In genomic region chr2:86672027-86672545, GRCh38 we compare ENCODE assay signal across 22 cellular contexts. TPM values are rescaled to one million over a fixed set of nuclear protein-coding genes. Genes with fewer than 3 reads are reported as not detected.
DNase-seq lines count a peak whose midpoint lies in the region; ATAC-seq, FAIRE-seq and TF ChIP-seq lines count a peak whose summit lies in the region.
"Had no signal": no experiment of that assay in that cellular context is flagged by ENCODE, and none has a peak within 500 bp of the region (broad histone marks: within the 10 kb centered on the region; RNA-seq: fewer than 3 reads in every experiment).

No MANE protein-coding gene starts in this region.

- POLR2A ChIA-PET in HepG2 (lab: Yijun Ruan, JAX) = no interaction called here
- POLR2A ChIA-PET in activated CD4-positive, alpha-beta memory T cell treated with anti-CD3 and anti-CD28 coated beads, Interleukin-2, amount 10 ng/mL, durations not matched to agents 7 days and 5 days (lab: Charles Lee) = no interaction called here

- H3K27ac Mint-ChIP-seq in activated CD4-positive, alpha-beta memory T cell treated with anti-CD3 and anti-CD28 coated beads, Interleukin-2, amount 10 ng/mL, durations not matched to agents 7 days and 5 days = no peak overlapping the region
- H3K27ac Mint-ChIP-seq: CD4-positive, alpha-beta memory T cell had no signal

- peak; percentile 46 for ATAC-seq in Right ventricle myocardium superior (ENCODE audit: poor library complexity)
- peak in 3 of 4 donors; percentile 27 to 43 (median 28) for ATAC-seq in heart left ventricle
- ATAC-seq in HepG2 = no peak

- TF ChIP-seq POLR2A in heart left ventricle (IDR thresholded peaks at IDR 0.05) (no peak), HepG2 (IDR thresholded peaks at IDR 0.05; ENCODE audit: insufficient read depth in 1 of 2, low read depth in 2 of 2, low read length in 2 of 2) (no peak)

- peaks cover 0 to 29% (median 9%) of the 10 kb centered on the region in 12 donors for H3K4me1 ChIP-seq in heart left ventricle
- peaks cover 34% of the 10 kb centered on the region for H3K4me1 ChIP-seq in HepG2 (ENCODE audit: insufficient read depth, low read length)
- H3K4me1 ChIP-seq in kidney (ENCODE audit: control insufficient read depth in 1 of 2, insufficient read depth in 1 of 2, low read depth in 1 of 2, low read length in 2 of 2) = peaks cover 2 to 4% of the 10 kb centered on the region in 2 donors
- H3K4me1 ChIP-seq: BLaER1, SJSA1 had no signal

- DNase-seq in Right ventricle myocardium superior (no peak), cardiac septum (ENCODE audit: low spot score) (no peak), heart left ventricle (no peak), HepG2 (ENCODE audit: low spot score) (no peak), kidney (no peak), Ammon's horn (ENCODE audit: low spot score) (no peak), DMS79 treated with DMSO at 0.1 percent for 48 hours (lab: John Stamatoyannopoulos, UW) (no peak)
- DNase-seq in activated CD4-positive, alpha-beta memory T cell treated with anti-CD3 and anti-CD28 coated beads, Interleukin-2, amount 10 ng/mL, durations not matched to agents 7 days and 5 days = no peak
- DNase-seq: CD4-positive, alpha-beta memory T cell; DMS153; KG1; NCI-H1417; NCI-H187; NCI-H526 treated with DMSO at 0.1 percent for 48 hours; PC-9 had no signal

- TF ChIP-seq CTCF in heart left ventricle (IDR thresholded peaks at IDR 0.05) = no peak
- TF ChIP-seq CTCF in HepG2 (CRISPR knock-in tag; IDR thresholded peaks at IDR 0.05) = no peak
- no peak for TF ChIP-seq CTCF in kidney (IDR thresholded peaks at IDR 0.05; ENCODE audit: borderline replicate concordance, extremely low read depth, insufficient read depth)

- H3K4me1 Mint-ChIP-seq in activated CD4-positive, alpha-beta memory T cell treated with anti-CD3 and anti-CD28 coated beads, Interleukin-2, amount 10 ng/mL, durations not matched to agents 7 days and 5 days = no peaks in the 10 kb centered on the region
- H3K4me1 Mint-ChIP-seq: CD4-positive, alpha-beta memory T cell had no signal

- no peak for TF ChIP-seq RAD21 in HepG2 (CRISPR knock-in tag; IDR thresholded peaks at IDR 0.05)

- WGBS in heart left ventricle, 4 donors = 77 to 85% (median 83%) methylated on average over 3 of the region's 3 CpGs
- 93% methylated on average over 3 of the region's 3 CpGs for WGBS in HepG2 (ENCODE audit: low lambda C conversion rate)

- TF ChIP-seq EP300 in HepG2 (IDR thresholded peaks at IDR 0.05; ENCODE audit: low read depth in 2 of 2, low read length in 2 of 2) (no peak), HepG2 (CRISPR knock-in tag; IDR thresholded peaks at IDR 0.05; ENCODE audit: borderline replicate concordance) (no peak)

- no TSS peak for BruUV-seq in HepG2 (replicated peaks; lab: Mats Ljungman, UMichigan)

- peak overlapping the region in 7 of 12 donors; percentile 31 to 48 (median 38) for H3K27ac ChIP-seq in heart left ventricle
- no peak overlapping the region for H3K27ac ChIP-seq in HepG2 (ENCODE audit: extremely low read length, insufficient read depth, low read length)
- H3K27ac ChIP-seq in kidney (ENCODE audit: low read depth in 2 of 2, low read length in 2 of 2) = no peak overlapping the region
- H3K27ac ChIP-seq: BLaER1, PC-9, RWPE1, SJSA1 had no signal

- in situ Hi-C loops in HepG2 (cut with HindIII; ENCODE audit: extremely low pct_ligation_motif_present, low pct_unique_long_range_greater_than_20kb) = loop anchor here (10.0 kb wide), 1 partner anchor 47 kb away; the partner anchor contains the start of gene RNF103

- H3K9ac ChIP-seq in HepG2 (ENCODE audit: insufficient read depth, low read depth, low read length) = no peak overlapping the region
- no peak overlapping the region for H3K9ac ChIP-seq in kidney (ENCODE audit: low read length in 2 of 2)
- H3K9ac ChIP-seq: BLaER1 had no signal

- intact Hi-C loops in Right ventricle myocardium superior (cut with DNase I) (no loop called here), cardiac septum (cut with DNase I) (loop anchor here (10.0 kb wide), 1 partner anchor 47 kb away; the partner anchor contains the start of gene RNF103), heart left ventricle (cut with DNase I) (loop anchor here in 2 of 10 donors (10.0 kb wide), 1 partner anchor 47 kb away; the partner anchor contains the start of gene RNF103 (in 2 of the 2)), HepG2 (cut with micrococcal nuclease; ENCODE audit: unreplicated experiment) (loop anchor here (5.0 kb wide), 1 partner anchor 35 kb away; no protein-coding TSS in a partner anchor), kidney (cut with DNase I) (no loop called here)

- no peak overlapping the region for H3K4me3 Mint-ChIP-seq in activated CD4-positive, alpha-beta memory T cell treated with anti-CD3 and anti-CD28 coated beads, Interleukin-2, amount 10 ng/mL, durations not matched to agents 7 days and 5 days
- H3K4me3 Mint-ChIP-seq: CD4-positive, alpha-beta memory T cell had no signal

- H3K4me3 ChIP-seq in heart left ventricle (no peak overlapping the region), HepG2 (replicated peaks in 1 of 3; ENCODE audit: insufficient read depth in 1 of 3, low read depth in 2 of 3, low read length in 3 of 3) (no peak overlapping the region), kidney (ENCODE audit: low read length in 2 of 2) (no peak overlapping the region)
- H3K4me3 ChIP-seq: BLaER1, PC-9, SJSA1 had no signal

- no peak overlapping the region for H3K4me2 ChIP-seq in HepG2 (ENCODE audit: low read depth, low read length)
- H3K4me2 ChIP-seq: BLaER1 had no signal

- no peaks in the 10 kb centered on the region for H3K27me3 Mint-ChIP-seq in activated CD4-positive, alpha-beta memory T cell treated with anti-CD3 and anti-CD28 coated beads, Interleukin-2, amount 10 ng/mL, durations not matched to agents 7 days and 5 days
- H3K27me3 Mint-ChIP-seq: CD4-positive, alpha-beta memory T cell had no signal

- H3K79me2 ChIP-seq in HepG2 (ENCODE audit: insufficient read depth, low read length) = no peaks in the 10 kb centered on the region

- H3K36me3 ChIP-seq in heart left ventricle = no peaks in the 10 kb centered on the region
- H3K36me3 ChIP-seq in HepG2 (replicated peaks in 1 of 2; ENCODE audit: control insufficient read depth in 1 of 2, insufficient read depth in 2 of 2, low read length in 2 of 2) = no peaks in the 10 kb centered on the region
- H3K36me3 ChIP-seq in kidney (ENCODE audit: control insufficient read depth in 1 of 2, insufficient read depth in 2 of 2, low read length in 2 of 2) = no peaks in the 10 kb centered on the region
- H3K36me3 ChIP-seq: SJSA1 had no signal

- H2AFZ ChIP-seq in HepG2 (ENCODE audit: low read length) = no peak overlapping the region
- H2AFZ ChIP-seq: PC-9 had no signal

- H3K9me3 Mint-ChIP-seq in activated CD4-positive, alpha-beta memory T cell treated with anti-CD3 and anti-CD28 coated beads, Interleukin-2, amount 10 ng/mL, durations not matched to agents 7 days and 5 days = no peaks in the 10 kb centered on the region

- H3K9me3 ChIP-seq in heart left ventricle (peaks cover 0 to 3% (median 0%) of the 10 kb centered on the region in 12 donors), HepG2 (ENCODE audit: low read length) (no peaks in the 10 kb centered on the region), kidney (ENCODE audit: control insufficient read depth in 1 of 2, low read length in 2 of 2) (no peaks in the 10 kb centered on the region)
- H3K9me3 ChIP-seq: SJSA1 had no signal

- FAIRE-seq in HepG2 (lab: Jason Lieb, UNC) = no peak
- no peak for FAIRE-seq in kidney (lab: Jason Lieb, UNC)
- FAIRE-seq: A204.1, GM12891, GM19239, H1 had no signal

- no peaks in the 10 kb centered on the region for H3K36me3 Mint-ChIP-seq in activated CD4-positive, alpha-beta memory T cell treated with anti-CD3 and anti-CD28 coated beads, Interleukin-2, amount 10 ng/mL, durations not matched to agents 7 days and 5 days (ENCODE audit: low read depth)

- CTCF ChIA-PET in HepG2 (lab: Yijun Ruan, JAX; ENCODE audit: low intra/inter-chr PET ratio, low total read pairs) = no interaction called here
- CTCF ChIA-PET in activated CD4-positive, alpha-beta memory T cell treated with anti-CD3 and anti-CD28 coated beads, Interleukin-2, amount 10 ng/mL, durations not matched to agents 7 days and 5 days (lab: Charles Lee) = no interaction called here

- no peaks in the 10 kb centered on the region for H4K20me1 ChIP-seq in HepG2 (ENCODE audit: insufficient read depth, low read length)
- H4K20me1 ChIP-seq: BLaER1 had no signal

- H3K27me3 ChIP-seq in heart left ventricle (no peaks in the 10 kb centered on the region), HepG2 (ENCODE audit: control insufficient read depth in 1 of 2, insufficient read depth in 2 of 2, low read length in 2 of 2) (no peaks in the 10 kb centered on the region)
- H3K27me3 ChIP-seq: BLaER1, SJSA1 had no signal

RNA-seq across cellular contexts. Expression of gene RMND5A, which starts 48.0 kb away (rescaled TPM):
- 96.0 TPM for total RNA-seq in Right ventricle myocardium superior
- 96.6 TPM for total RNA-seq in cardiac septum
- 100 to 1,000 TPM in 4 of 9 donors, 10 to 100 TPM in 5; 56.2 to 148 (median 91.7) TPM for total RNA-seq in heart left ventricle
- polyA plus RNA-seq in heart left ventricle = 10 to 100 TPM; 29.9 to 62.6 TPM
- total RNA-seq in HepG2 (2016; rRNA removed; fragmentation: Illumina TruSeq; extraction: Trizol) = 66.4 and 108 TPM in 2 replicates
- 6.8 and 8.0 TPM in 2 replicates for total RNA-seq in HepG2 (2016; cell fraction: cytosol; rRNA removed; fragmentation: Illumina TruSeq; extraction: Trizol; ENCODE audit: low read depth)
- total RNA-seq in HepG2 (2016; cell fraction: insoluble cytoplasmic fraction; rRNA removed; fragmentation: Illumina TruSeq; extraction: Trizol) = 66.9 and 102 TPM in 2 replicates
- 26.4 and 27.1 TPM in 2 replicates for total RNA-seq in HepG2 (2016; cell fraction: membrane; rRNA removed; fragmentation: Illumina TruSeq; extraction: Trizol)
- 37.8 and 39.3 TPM in 2 replicates for total RNA-seq in HepG2 (2016; cell fraction: nucleus; rRNA removed; fragmentation: Illumina TruSeq; extraction: Trizol)
- polyA plus RNA-seq in HepG2 (2011; rRNA removed) = 27.3 and 31.0 TPM in 2 replicates
- 23.0 and 32.3 TPM in 2 replicates for polyA plus RNA-seq in HepG2 (2011; cell fraction: cytosol; rRNA removed)
- 13.2 and 16.8 TPM in 2 replicates for polyA plus RNA-seq in HepG2 (2011; cell fraction: nucleus; rRNA removed)
- 32.6 and 37.2 TPM in 2 replicates for polyA plus RNA-seq in HepG2 (2012)
- polyA plus RNA-seq in HepG2 (2016; cell fraction: cytosol; fragmentation: Illumina TruSeq; extraction: Trizol; ENCODE audit: low read depth) = 2.5 and 3.5 TPM in 2 replicates
- 62.4 and 63.9 TPM in 2 replicates for polyA plus RNA-seq in HepG2 (2016; cell fraction: insoluble cytoplasmic fraction; fragmentation: Illumina TruSeq; extraction: Trizol; ENCODE audit: low read depth)
- polyA plus RNA-seq in HepG2 (2016; cell fraction: membrane; fragmentation: Illumina TruSeq; extraction: Trizol; ENCODE audit: low read depth) = 11.9 and 14.5 TPM in 2 replicates
- polyA plus RNA-seq in HepG2 (2016; cell fraction: nucleus; fragmentation: Illumina TruSeq; extraction: Trizol; ENCODE audit: insufficient read depth, low read depth) = 27.7 and 40.2 TPM in 2 replicates
- polyA minus RNA-seq in HepG2 (2011; rRNA and poly(A)+ RNA removed; ENCODE audit: low replicate concordance) = 70.4 and 98.0 TPM in 2 replicates
- polyA minus RNA-seq in HepG2 (2011; cell fraction: cytosol; rRNA and poly(A)+ RNA removed) = 69.4 and 79.3 TPM in 2 replicates
- 46.7 and 61.4 TPM in 2 replicates for polyA minus RNA-seq in HepG2 (2011; cell fraction: nucleus; rRNA and poly(A)+ RNA removed)
- 33.6 TPM for total RNA-seq in kidney
- 13.9 TPM for polyA plus RNA-seq in kidney (ENCODE audit: insufficient read depth, low read depth, low replicate concordance)
- total RNA-seq in activated CD4-positive, alpha-beta memory T cell treated with anti-CD3 and anti-CD28 coated beads, Interleukin-2, amount 10 ng/mL, durations not matched to agents 7 days and 5 days = 10 to 100 TPM; 27.5 to 29.6 TPM

RNA-seq across cellular contexts. Expression of gene RNF103, which starts 48.4 kb away (rescaled TPM):
- total RNA-seq in Right ventricle myocardium superior = 51.7 TPM
- total RNA-seq in cardiac septum = 63.4 TPM
- total RNA-seq in heart left ventricle = 10 to 100 TPM; 37.9 to 75.4 (median 55.3) TPM
- 10 to 100 TPM; 28.8 to 50.2 TPM for polyA plus RNA-seq in heart left ventricle
- total RNA-seq in HepG2 (2016; rRNA removed; fragmentation: Illumina TruSeq; extraction: Trizol) = 12.6 and 19.8 TPM in 2 replicates
- total RNA-seq in HepG2 (2016; cell fraction: cytosol; rRNA removed; fragmentation: Illumina TruSeq; extraction: Trizol; ENCODE audit: low read depth) = 1.5 and 1.9 TPM in 2 replicates
- 11.0 and 21.0 TPM in 2 replicates for total RNA-seq in HepG2 (2016; cell fraction: insoluble cytoplasmic fraction; rRNA removed; fragmentation: Illumina TruSeq; extraction: Trizol)
- 6.1 and 6.2 TPM in 2 replicates for total RNA-seq in HepG2 (2016; cell fraction: membrane; rRNA removed; fragmentation: Illumina TruSeq; extraction: Trizol)
- total RNA-seq in HepG2 (2016; cell fraction: nucleus; rRNA removed; fragmentation: Illumina TruSeq; extraction: Trizol) = 39.4 and 41.8 TPM in 2 replicates
- polyA plus RNA-seq in HepG2 (2011; rRNA removed) = 19.6 and 21.1 TPM in 2 replicates
- polyA plus RNA-seq in HepG2 (2011; cell fraction: cytosol; rRNA removed) = 8.2 and 16.0 TPM in 2 replicates
- polyA plus RNA-seq in HepG2 (2011; cell fraction: nucleus; rRNA removed) = 22.3 and 24.0 TPM in 2 replicates
- polyA plus RNA-seq in HepG2 (2012) = 38.7 and 39.1 TPM in 2 replicates
- polyA plus RNA-seq in HepG2 (2016; cell fraction: cytosol; fragmentation: Illumina TruSeq; extraction: Trizol; ENCODE audit: low read depth) = 1.5 and 1.6 TPM in 2 replicates
- 11.7 and 15.5 TPM in 2 replicates for polyA plus RNA-seq in HepG2 (2016; cell fraction: insoluble cytoplasmic fraction; fragmentation: Illumina TruSeq; extraction: Trizol; ENCODE audit: low read depth)
- 4.1 and 4.3 TPM in 2 replicates for polyA plus RNA-seq in HepG2 (2016; cell fraction: membrane; fragmentation: Illumina TruSeq; extraction: Trizol; ENCODE audit: low read depth)
- 43.3 and 45.1 TPM in 2 replicates for polyA plus RNA-seq in HepG2 (2016; cell fraction: nucleus; fragmentation: Illumina TruSeq; extraction: Trizol; ENCODE audit: insufficient read depth, low read depth)
- polyA minus RNA-seq in HepG2 (2011; rRNA and poly(A)+ RNA removed; ENCODE audit: low replicate concordance) = 5.0 and 18.9 TPM in 2 replicates
- 22.4 and 27.3 TPM in 2 replicates for polyA minus RNA-seq in HepG2 (2011; cell fraction: cytosol; rRNA and poly(A)+ RNA removed)
- 136 and 137 TPM in 2 replicates for polyA minus RNA-seq in HepG2 (2011; cell fraction: nucleus; rRNA and poly(A)+ RNA removed)
- 29.9 TPM for total RNA-seq in kidney
- polyA plus RNA-seq in kidney (ENCODE audit: insufficient read depth, low read depth, low replicate concordance) = 12.5 TPM
- total RNA-seq in activated CD4-positive, alpha-beta memory T cell treated with anti-CD3 and anti-CD28 coated beads, Interleukin-2, amount 10 ng/mL, durations not matched to agents 7 days and 5 days = 10 to 100 TPM; 18.9 to 19.9 TPM

Comparison
In these comparisons a context has a peak if more than half of its experiments do, and no peak if none do; other contexts are left out.
1. intact Hi-C loops: an anchor here in cardiac septum (10.0 kb wide) and HepG2 (5.0 kb wide); none called in Right ventricle myocardium superior and kidney.
2. H3K27ac ChIP-seq: peak in heart left ventricle (7 of 12); none in HepG2 (single experiment) and kidney (0 of 2).